In the genomic region with DNA sequence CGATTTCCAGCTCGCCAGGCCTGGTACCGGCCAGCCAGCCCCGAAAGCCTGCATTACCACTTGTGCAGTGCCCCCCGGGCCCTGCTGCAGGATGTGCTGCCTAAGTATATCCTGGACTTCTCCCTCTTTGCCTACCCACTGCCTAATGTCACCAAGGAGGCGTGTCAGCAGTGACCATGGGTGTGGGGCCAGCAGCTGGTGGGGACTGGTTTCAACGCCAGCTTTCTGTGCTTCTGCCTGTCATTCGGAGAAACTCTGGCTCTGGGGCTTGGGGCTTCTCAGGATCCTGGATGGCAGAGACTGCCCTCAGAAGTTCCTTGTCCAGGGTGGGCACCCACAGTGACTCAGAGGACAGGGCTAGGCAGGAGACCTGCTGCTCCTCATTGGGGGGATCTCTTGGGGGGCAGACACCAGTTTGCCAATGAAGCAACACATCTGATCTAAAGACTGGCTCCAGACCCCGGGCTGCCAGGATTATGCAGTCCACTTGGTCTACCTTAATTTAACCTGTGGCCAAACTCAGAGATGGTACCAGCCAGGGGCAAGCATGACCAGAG, we compare ENCODE assay signal across 8 cellular contexts. TPM values are rescaled to one million over a fixed set of nuclear protein-coding genes. Genes with fewer than 3 reads are reported as not detected.
DNase-seq lines count a peak whose midpoint lies in the region; ATAC-seq and TF ChIP-seq lines count a peak whose summit lies in the region.

No MANE protein-coding gene starts in this region.

- H3K9me3 Mint-ChIP-seq in nephron: no peaks in the 10 kb centered on the region

- H2AFZ ChIP-seq in Karpas-422 (ENCODE audit: low read length): no peak overlapping the region

- H3K79me2 ChIP-seq in Karpas-422 (ENCODE audit: low read length): no peaks in the 10 kb centered on the region

- H4K20me1 ChIP-seq in BLaER1 treated with 17β-estradiol and CSF1 and Interleukin-3, amounts not matched to agents 10 nM and 100 nM: peaks cover 0 to 24% (median 6%) of the 10 kb centered on the region in 11 experiments; a peak in 9 of 22 replicates
- 0 out of 2 replicates have a peak, but pooled peaks cover 13% of the 10 kb centered on the region for H4K20me1 ChIP-seq in Karpas-422 (ENCODE audit: insufficient read depth, low read depth, low read length)

- peak overlapping the region; percentile 84 to 89 (median 89) for H3K4me3 Mint-ChIP-seq in nephron

- H3K36me3 ChIP-seq in BLaER1 treated with 17β-estradiol and CSF1 and Interleukin-3, amounts not matched to agents 10 nM and 100 nM: peaks cover 0 to 19% (median 14%) of the 10 kb centered on the region in 11 experiments; a peak in 17 of 22 replicates
- no peaks in the 10 kb centered on the region for H3K36me3 ChIP-seq in Karpas-422 (ENCODE audit: insufficient read depth, low read length)

- no peaks in the 10 kb centered on the region for H3K9me3 ChIP-seq in BLaER1 treated with 17β-estradiol and CSF1 and Interleukin-3, amounts not matched to agents 10 nM and 100 nM (replicated peaks in 1 of 11)
- H3K9me3 ChIP-seq in Karpas-422 (ENCODE audit: low read length): no peaks in the 10 kb centered on the region

- no peaks in the 10 kb centered on the region for H3K27me3 Mint-ChIP-seq in nephron (ENCODE audit: low read depth)

- DNase-seq in Karpas-422 (no peak), choroid plexus epithelial cell (ENCODE audit: low read depth) (no peak), germinal center (ENCODE audit: low spot score) (no peak), NCI-H524 treated with DMSO at 0.1 percent for 48 hours (lab: John Stamatoyannopoulos, UW) (no peak)

- H3K27ac ChIP-seq in BLaER1 treated with 17β-estradiol and CSF1 and Interleukin-3, amounts not matched to agents 10 nM and 100 nM: peak overlapping the region in 2 of 11 experiments; percentile 83 to 84; a peak in 3 of 22 replicates
- H3K27ac ChIP-seq in Karpas-422 (ENCODE audit: low read length): no peak overlapping the region

- peak overlapping the region in 10 of 11 experiments; percentile 80 to 92 (median 86); a peak in 19 of 22 replicates for H3K9ac ChIP-seq in BLaER1 treated with 17β-estradiol and CSF1 and Interleukin-3, amounts not matched to agents 10 nM and 100 nM
- H3K9ac ChIP-seq in Karpas-422 (ENCODE audit: low read length): peak overlapping the region; percentile 93

- H3K36me3 Mint-ChIP-seq in nephron (ENCODE audit: low read depth): peaks cover 5% of the 10 kb centered on the region

- peak overlapping the region; percentile 93 to 100 (median 99) for H3K4me2 ChIP-seq in BLaER1 treated with 17β-estradiol and CSF1 and Interleukin-3, amounts not matched to agents 10 nM and 100 nM
- H3K4me2 ChIP-seq in Karpas-422 (ENCODE audit: low read depth, low read length, poor library complexity, severe bottlenecking): peak overlapping the region; percentile 89

- no peaks in the 10 kb centered on the region for H3K9me2 ChIP-seq in Karpas-422 (replicated peaks; ENCODE audit: insufficient read depth, low read length)

- no peak for TF ChIP-seq CTCF in choroid plexus epithelial cell (conservative IDR thresholded peaks at IDR 0.05; ENCODE audit: low read depth, low read length)
- TF ChIP-seq CTCF in nephron (IDR thresholded peaks at IDR 0.05; ENCODE audit: unreplicated experiment in 3 of 3): no peak

- no peak for ATAC-seq in GM18907 (IDR thresholded peaks at IDR 0.05; ENCODE audit: unreplicated experiment)
- ATAC-seq in GM18873 (IDR thresholded peaks at IDR 0.05; ENCODE audit: low FRiP score, unreplicated experiment): no peak

- peaks cover 31 to 72% (median 62%) of the 10 kb centered on the region in 10 experiments for H3K4me1 ChIP-seq in BLaER1 treated with 17β-estradiol and CSF1 and Interleukin-3, amounts not matched to agents 10 nM and 100 nM
- peaks cover 19% of the 10 kb centered on the region for H3K4me1 ChIP-seq in Karpas-422 (ENCODE audit: low read length)

- H3K4me1 Mint-ChIP-seq in nephron: peaks cover 11% of the 10 kb centered on the region

- no peaks in the 10 kb centered on the region for H3K27me3 ChIP-seq in BLaER1 treated with 17β-estradiol and CSF1 and Interleukin-3, amounts not matched to agents 10 nM and 100 nM
- H3K27me3 ChIP-seq in Karpas-422 (ENCODE audit: low read length): no peaks in the 10 kb centered on the region

- peak overlapping the region in 2 of 3 experiments; percentile 42 to 67 for H3K27ac Mint-ChIP-seq in nephron

- H3K4me3 ChIP-seq in BLaER1 treated with 17β-estradiol and CSF1 and Interleukin-3, amounts not matched to agents 10 nM and 100 nM: peak overlapping the region; percentile 74 to 83 (median 75)
- peak overlapping the region; percentile 75 for H3K4me3 ChIP-seq in Karpas-422 (ENCODE audit: low read length)
- peak overlapping the region; percentile 73 for H3K4me3 ChIP-seq in choroid plexus epithelial cell (ENCODE audit: low read depth, low read length)

RNA-seq across cellular contexts. Expression of gene CHST14, which starts 1.5 kb away (rescaled TPM):
- total RNA-seq in Karpas-422 (2014; rRNA removed; shearing (Covaris generic); ENCODE audit: low replicate concordance): 8.4 and 11.6 TPM in 2 replicates

RNA-seq across cellular contexts. Expression of gene BAHD1, which starts 31.5 kb away (rescaled TPM):
- total RNA-seq in Karpas-422 (2014; rRNA removed; shearing (Covaris generic); ENCODE audit: low replicate concordance): 10.3 and 15.4 TPM in 2 replicates
